Comparison of ENCODE assay signal across 1 cellular context in genomic region chr12:64560395-64561301, GRCh38.
TF ChIP-seq lines count a peak whose summit lies in the region.

No MANE protein-coding gene starts in this region.

TF ChIP-seq in GM23338, 12 proteins besides CTCF, POLR2A, EP300 and RAD21:
- TF ChIP-seq ZNF462 (CRISPR knock-in tag; IDR thresholded peaks at IDR 0.05) (no peak), JUNB (IDR thresholded peaks at IDR 0.05; ENCODE audit: unreplicated experiment) (no peak), POLR2AphosphoS5 (IDR thresholded peaks at IDR 0.05; ENCODE audit: low read depth) (no peak)
